ENCODE assay signal across 28 cellular contexts in genomic region chr12:92719674-92720073, GRCh38. TPM values are rescaled to one million over a fixed set of nuclear protein-coding genes. Genes with fewer than 3 reads are reported as not detected.
DNase-seq lines count a peak whose midpoint lies in the region; ATAC-seq, FAIRE-seq and TF ChIP-seq lines count a peak whose summit lies in the region.
"Had no signal": no experiment of that assay in that cellular context is flagged by ENCODE, and none has a peak within 500 bp of the region (broad histone marks: within the 10 kb centered on the region; RNA-seq: fewer than 3 reads in every experiment).

No MANE protein-coding gene starts in this region.

- H2BK15ac ChIP-seq in IMR-90 (ENCODE audit: low read depth, low read length): no peak overlapping the region
- H2BK15ac ChIP-seq in mesenchymal stem cell (ENCODE audit: low read depth, poor library complexity, severe bottlenecking): no peak overlapping the region

- dilution Hi-C loops in IMR-90 (cut with HindIII; ENCODE audit: low sequenced_read_pairs, unreplicated experiment): no loop called here

- H4K8ac ChIP-seq in IMR-90 (ENCODE audit: low read depth in 2 of 2, low read length in 2 of 2) (no peak overlapping the region), mesenchymal stem cell (ENCODE audit: low read length) (no peak overlapping the region)

- TF ChIP-seq POLR2A in IMR-90 (IDR thresholded peaks at IDR 0.05; ENCODE audit: low read depth, low read length): no peak

- no peak overlapping the region for H2AK9ac ChIP-seq in IMR-90 (replicated peaks; ENCODE audit: low read depth, low read length, poor library complexity)

- no peak for FAIRE-seq in urothelium cell line (lab: Jason Lieb, UNC)

- no peak overlapping the region for H3K9ac ChIP-seq in IMR-90 (ENCODE audit: low read depth, low read length)
- H3K9ac ChIP-seq in mesenchymal stem cell (ENCODE audit: low read length): peak overlapping the region; percentile 42

- DNase-seq in AG20443 (ENCODE audit: low spot score) (peak; percentile 52), IMR-90 (peak; percentile 22), brain microvascular endothelial cell (peak; percentile 43), mesenchymal stem cell (no peak), urothelium cell line (ENCODE audit: low spot score) (no peak)
- no peak for DNase-seq in stimulated activated naive CD4-positive, alpha-beta T cell treated with Interleukin-2 at 50 U/mL for 16 hours (lab: John Stamatoyannopoulos, UW)
- DNase-seq: activated CD4-positive, alpha-beta T cell treated with anti-CD3 and anti-CD28 coated beads, Interleukin-2, amount 50 U/mL, for 4 hours; activated gamma-delta T cell; activated T-cell treated with anti-CD3 and anti-CD28 coated beads for 4 hours; DMS 273 treated with DMSO at 0.1 percent for 48 hours; GOT3; immature natural killer cell; left ventricle myocardium superior; NCI-H1436; NCI-H2171; NCI-H526 treated with DMSO at 0.1 percent for 48 hours; posterior cingulate gyrus; stimulated activated CD4-positive, alpha-beta T cell treated with anti-CD3 and anti-CD28 coated beads, Interleukin-1b, Interleukin-23, amount 100 ng/mL, for 48 hours; uterus had no signal

- H3K27me3 ChIP-seq in IMR-90 (ENCODE audit: control insufficient read depth, insufficient read depth, low read length) (no peaks in the 10 kb centered on the region), brain microvascular endothelial cell (replicated peaks) (no peaks in the 10 kb centered on the region), mesenchymal stem cell (ENCODE audit: control insufficient read depth in 1 of 2, insufficient read depth in 1 of 2, low read length in 2 of 2) (no peaks in the 10 kb centered on the region)
- H3K27me3 ChIP-seq: uterus had no signal

- no peak overlapping the region for H4K5ac ChIP-seq in IMR-90 (ENCODE audit: low read depth, low read length)

- ATAC-seq in IMR-90 (ENCODE audit: low read depth) (no peak), GM18861 (IDR thresholded peaks at IDR 0.05; ENCODE audit: unreplicated experiment) (no peak), GM18502 (IDR thresholded peaks at IDR 0.05; ENCODE audit: poor library complexity, unreplicated experiment) (no peak)
- ATAC-seq: left ventricle myocardium superior; stimulated activated effector memory CD8-positive, alpha-beta T cell treated with anti-CD3 and anti-CD28 coated beads, Interleukin-12 subunit alpha, Interleukin-12 subunit beta, amount 100 ng/mL, for 72 hours had no signal

- H3K9me1 ChIP-seq in IMR-90 (ENCODE audit: insufficient read depth, low read length): peaks cover 3% of the 10 kb centered on the region

- in situ Hi-C loops in IMR-90 (cut with MboI; ENCODE audit: low sequenced_read_pairs): no loop called here
- in situ Hi-C loops in brain microvascular endothelial cell (cut with HindIII; ENCODE audit: low pct_ligation_motif_present, low sequenced_read_pairs): no loop called here

- POLR2A ChIA-PET in IMR-90 (lab: Charles Lee; ENCODE audit: unreplicated experiment): no interaction called here

- H4K91ac ChIP-seq in IMR-90 (ENCODE audit: insufficient read depth, low read depth, low read length) (no peak overlapping the region), mesenchymal stem cell (ENCODE audit: low read length) (no peak overlapping the region)

- no peak overlapping the region; the same call in 1 of the 2 replicates for H3K14ac ChIP-seq in IMR-90 (replicated peaks; ENCODE audit: low read depth, low read length)
- no peak overlapping the region for H3K14ac ChIP-seq in mesenchymal stem cell (ENCODE audit: low read length in 2 of 2)

- no peak overlapping the region for H3K56ac ChIP-seq in IMR-90 (ENCODE audit: extremely low read depth, insufficient read depth, low read length)

- H3K9me3 ChIP-seq in IMR-90 (ENCODE audit: control insufficient read depth, insufficient read depth, low read length) (peaks cover 2% of the 10 kb centered on the region), mesenchymal stem cell (ENCODE audit: control insufficient read depth, low read length) (peaks cover 6% of the 10 kb centered on the region)
- H3K9me3 ChIP-seq: uterus had no signal

- intact Hi-C loops in IMR-90 (cut with micrococcal nuclease): no loop called here

- no peak overlapping the region for H3K27ac ChIP-seq in IMR-90 (ENCODE audit: insufficient read depth, low read length)
- H3K27ac ChIP-seq in brain microvascular endothelial cell: no peak overlapping the region
- no peak overlapping the region for H3K27ac ChIP-seq in mesenchymal stem cell (ENCODE audit: low read length, poor library complexity, severe bottlenecking)
- H3K27ac ChIP-seq: RWPE1, uterus had no signal

- TF ChIP-seq RAD21 in IMR-90 (IDR thresholded peaks at IDR 0.05; ENCODE audit: low read length): no peak

- H2BK12ac ChIP-seq in mesenchymal stem cell (ENCODE audit: low read length in 2 of 2): no peak overlapping the region

- H3K23ac ChIP-seq in IMR-90 (ENCODE audit: low read depth, low read length): no peak overlapping the region
- no peak overlapping the region for H3K23ac ChIP-seq in mesenchymal stem cell (ENCODE audit: low read length in 2 of 2)

- H2AFZ ChIP-seq in IMR-90 (replicated peaks; ENCODE audit: low read length, poor library complexity): peak overlapping the region; percentile 8
- H2AFZ ChIP-seq in mesenchymal stem cell (ENCODE audit: low read depth, low read length): no peak overlapping the region

- no peaks in the 10 kb centered on the region for H4K20me1 ChIP-seq in IMR-90 (ENCODE audit: insufficient read depth, low read length)

- H2AK5ac ChIP-seq in IMR-90 (ENCODE audit: low read depth, low read length) (peak overlapping the region; percentile 35; the same call in 1 of the 2 replicates), mesenchymal stem cell (ENCODE audit: low read length, severe bottlenecking) (no peak overlapping the region)

- H3K36me3 ChIP-seq in IMR-90 (ENCODE audit: control insufficient read depth, insufficient read depth, low read length): no peaks in the 10 kb centered on the region
- H3K36me3 ChIP-seq in brain microvascular endothelial cell (replicated peaks): no peaks in the 10 kb centered on the region
- H3K36me3 ChIP-seq in mesenchymal stem cell (ENCODE audit: control insufficient read depth in 1 of 2, insufficient read depth in 2 of 2, low read depth in 1 of 2, low read length in 2 of 2): no peaks in the 10 kb centered on the region
- H3K36me3 ChIP-seq: uterus had no signal

- H3K79me1 ChIP-seq in IMR-90 (ENCODE audit: low read depth in 1 of 2, low read length in 2 of 2) (no peaks in the 10 kb centered on the region), mesenchymal stem cell (replicated peaks; ENCODE audit: low read length, poor library complexity, severe bottlenecking) (no peaks in the 10 kb centered on the region)

- CTCF ChIA-PET in IMR-90 (lab: Yijun Ruan, JAX): no interaction called here

- H3K4ac ChIP-seq in IMR-90 (ENCODE audit: low read depth, low read length): no peak overlapping the region
- H3K4ac ChIP-seq in mesenchymal stem cell (ENCODE audit: low read depth in 1 of 2, low read length in 2 of 2): no peak overlapping the region

- peak overlapping the region; percentile 40 for H2BK20ac ChIP-seq in IMR-90 (ENCODE audit: low read depth, low read length)

- TF ChIP-seq CTCF in IMR-90 (conservative IDR thresholded peaks at IDR 0.05; ENCODE audit: low read depth, low read length) (no peak), brain microvascular endothelial cell (IDR thresholded peaks at IDR 0.05; ENCODE audit: low read depth, low read length, missing control alignments) (no peak)

- H3K4me1 ChIP-seq in IMR-90 (ENCODE audit: control insufficient read depth, insufficient read depth, low read length): peaks cover 5% of the 10 kb centered on the region
- H3K4me1 ChIP-seq in mesenchymal stem cell (ENCODE audit: control insufficient read depth, insufficient read depth, low read depth, low read length): peaks cover 4% of the 10 kb centered on the region
- H3K4me1 ChIP-seq: uterus had no signal

- H2BK120ac ChIP-seq in IMR-90 (ENCODE audit: low read depth, low read length): peak overlapping the region; percentile 6; the same call in 1 of the 2 replicates
- no peak overlapping the region for H2BK120ac ChIP-seq in mesenchymal stem cell (ENCODE audit: low read depth, low read length)

- no TSS peak for BruUV-seq in IMR-90 (replicated peaks; lab: Mats Ljungman, UMichigan)

- H3K4me3 ChIP-seq in IMR-90 (ENCODE audit: insufficient read depth, low read depth, low read length): no peak overlapping the region
- H3K4me3 ChIP-seq in brain microvascular endothelial cell (ENCODE audit: low read depth, low read length): no peak overlapping the region
- peak overlapping the region in 1 of 2 experiments; percentile 33 for H3K4me3 ChIP-seq in mesenchymal stem cell (ENCODE audit: insufficient read depth in 1 of 2, low read depth in 1 of 2, low read length in 2 of 2)
- H3K4me3 ChIP-seq: uterus had no signal

- H2BK5ac ChIP-seq in IMR-90 (ENCODE audit: low read depth, low read length, poor library complexity, severe bottlenecking) (no peak overlapping the region), mesenchymal stem cell (ENCODE audit: low read depth, low read length, poor library complexity, severe bottlenecking) (no peak overlapping the region)

- no CpG with 5 or more reads among the region's 6 CpGs for WGBS in IMR-90 (ENCODE audit: extremely low coverage in 2 of 2, insufficient read length in 1 of 2), 2 experiments
- WGBS in mesenchymal stem cell: 89% methylated on average over 6 of the region's 6 CpGs

- H3K4me2 ChIP-seq in IMR-90 (ENCODE audit: low read depth, low read length): no peak overlapping the region
- no peak overlapping the region for H3K4me2 ChIP-seq in mesenchymal stem cell (ENCODE audit: low read length, poor library complexity, severe bottlenecking)

- no peak overlapping the region for H3K18ac ChIP-seq in IMR-90 (ENCODE audit: low read depth, low read length)
- no peak overlapping the region for H3K18ac ChIP-seq in mesenchymal stem cell (ENCODE audit: low read depth in 1 of 2, low read length in 2 of 2)

TF ChIP-seq in IMR-90, 13 proteins besides CTCF, POLR2A, EP300 and RAD21 (continues in another document):
- TF ChIP-seq MAZ (IDR thresholded peaks at IDR 0.05; ENCODE audit: borderline replicate concordance, low read depth, low read length): no peak
- TF ChIP-seq, protein P1, sequence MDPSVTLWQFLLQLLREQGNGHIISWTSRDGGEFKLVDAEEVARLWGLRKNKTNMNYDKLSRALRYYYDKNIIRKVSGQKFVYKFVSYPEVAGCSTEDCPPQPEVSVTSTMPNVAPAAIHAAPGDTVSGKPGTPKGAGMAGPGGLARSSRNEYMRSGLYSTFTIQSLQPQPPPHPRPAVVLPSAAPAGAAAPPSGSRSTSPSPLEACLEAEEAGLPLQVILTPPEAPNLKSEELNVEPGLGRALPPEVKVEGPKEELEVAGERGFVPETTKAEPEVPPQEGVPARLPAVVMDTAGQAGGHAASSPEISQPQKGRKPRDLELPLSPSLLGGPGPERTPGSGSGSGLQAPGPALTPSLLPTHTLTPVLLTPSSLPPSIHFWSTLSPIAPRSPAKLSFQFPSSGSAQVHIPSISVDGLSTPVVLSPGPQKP (IDR thresholded peaks at IDR 0.05; ENCODE audit: borderline replicate concordance, low read depth, low read length): no peak

RNA-seq across cellular contexts. Expression of gene PLEKHG7, which starts 16.9 kb away (rescaled TPM):
- total RNA-seq in IMR-90 (2012; rRNA removed): under 0.01 TPM in 1 of 2 replicates, not detected in the other
- not detected in 2 replicates for polyA plus RNA-seq in IMR-90 (2012; rRNA removed)
- not detected in 2 replicates for polyA plus RNA-seq in IMR-90 (2012; cell fraction: cytosol; rRNA removed)
- 0.05 TPM in 1 of 2 replicates, not detected in the other for polyA plus RNA-seq in IMR-90 (2012; cell fraction: nucleus; rRNA removed; ENCODE audit: low replicate concordance)
- polyA plus RNA-seq in mesenchymal stem cell (2013, experiment 1 of 2): not detected
- not detected for polyA plus RNA-seq in mesenchymal stem cell (2013, experiment 2 of 2)
- total RNA-seq: bronchial epithelial cell, left ventricle myocardium superior, MCF 10A, temporal lobe had no signal
- polyA plus RNA-seq: CD14-positive monocyte, immature natural killer cell, neural cell had no signal

Comparison
In these comparisons a context has a peak if more than half of its experiments do, and no peak if none do; other contexts are left out.
1. DNase-seq: peak in AG20443 (single experiment), IMR-90 (single experiment) and brain microvascular endothelial cell (single experiment); none in mesenchymal stem cell (single experiment), urothelium cell line (single experiment) and stimulated activated naive CD4-positive, alpha-beta T cell treated with Interleukin-2 at 50 U/mL for 16 hours (single experiment).